ENCODE assay signal across 9 cellular contexts in the genomic region with DNA sequence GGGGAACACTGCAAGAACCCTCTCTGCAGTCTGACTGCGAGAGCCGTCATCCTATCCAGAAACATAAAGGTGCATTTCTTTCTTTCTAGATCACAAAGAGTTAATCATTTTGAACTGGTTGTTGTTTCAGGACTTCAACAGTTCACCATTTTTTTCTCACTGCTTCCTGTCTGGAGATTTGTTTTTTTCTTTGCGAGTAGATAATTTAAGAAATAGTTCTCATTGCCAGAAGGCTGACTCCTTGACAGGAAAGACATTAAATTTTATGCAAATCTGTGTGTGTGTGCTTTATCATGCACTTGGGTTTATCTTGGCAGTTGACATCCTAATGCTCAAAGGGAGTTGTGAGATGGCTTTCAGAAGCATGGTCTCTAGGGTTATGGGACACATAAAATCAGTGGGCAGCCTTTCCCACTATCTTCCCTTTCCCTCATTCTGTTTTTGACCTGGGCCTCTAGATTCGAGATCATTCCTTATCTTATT.
DNase-seq lines count a peak whose midpoint lies in the region; ATAC-seq and TF ChIP-seq lines count a peak whose summit lies in the region.
"Had no signal": no experiment of that assay in that cellular context is flagged by ENCODE, and none has a peak within 500 bp of the region (broad histone marks: within the 10 kb centered on the region; RNA-seq: fewer than 3 reads in every experiment).

No MANE protein-coding gene starts in this region.

- CTCF ChIA-PET in PC-9 (lab: Charles Lee), result no interaction called here

- intact Hi-C loops in testis (cut with DNase I; ENCODE audit: low total_unique reads), result no loop called here
- intact Hi-C loops in PC-9 (cut with micrococcal nuclease; ENCODE audit: unreplicated experiment), result no loop called here

- H3K79me2 ChIP-seq in PC-9 (ENCODE audit: low read depth), result no peaks in the 10 kb centered on the region

- peaks cover 0 to 3% of the 10 kb centered on the region in 2 donors for H3K9me3 Mint-ChIP-seq in stimulated activated naive B cell treated with anti-CD40 and anti-IgM and Interleukin-4, amounts not matched to agents 10 μg/mL and 1 μg/mL and 100 μg/mL, for 72 hours

- no peak overlapping the region for H3K4me3 Mint-ChIP-seq in stimulated activated naive B cell treated with anti-CD40 and anti-IgM and Interleukin-4, amounts not matched to agents 10 μg/mL and 1 μg/mL and 100 μg/mL, for 72 hours

- H3K4me1 Mint-ChIP-seq in stimulated activated naive B cell treated with anti-CD40 and anti-IgM and Interleukin-4, amounts not matched to agents 10 μg/mL and 1 μg/mL and 100 μg/mL, for 72 hours, result peaks cover 35 to 78% of the 10 kb centered on the region in 2 donors

- H3K9me3 ChIP-seq in testis (no peaks in the 10 kb centered on the region), PC-9 (ENCODE audit: insufficient read depth, low read depth) (no peaks in the 10 kb centered on the region; the same call in 1 of the 2 replicates)

- H3K9me2 ChIP-seq in PC-9 (ENCODE audit: insufficient read depth), result no peaks in the 10 kb centered on the region

- H3K27ac ChIP-seq in testis, result no peak overlapping the region
- H3K27ac ChIP-seq in PC-9, result no peak overlapping the region

- BruUV-seq in PC-9 (replicated peaks; lab: Mats Ljungman, UMichigan), result no TSS peak

- DNase-seq in EH (ENCODE audit: low read depth), result peak; percentile 88
- peak; percentile 31 for DNase-seq in iris pigment epithelial cell (ENCODE audit: low read depth)
- DNase-seq in stimulated activated naive B cell treated with anti-CD40 and anti-IgM and Interleukin-4, amounts not matched to agents 10 μg/mL and 1 μg/mL and 100 μg/mL, for 72 hours, result no peak
- no peak for DNase-seq in testis
- DNase-seq in PC-9, result no peak
- no peak for DNase-seq in OCI-M1 (lab: John Stamatoyannopoulos, UW)
- DNase-seq: T-helper 9 cell had no signal

- H3K4me2 ChIP-seq in PC-9, result no peak overlapping the region

- H3K36me3 Mint-ChIP-seq in stimulated activated naive B cell treated with anti-CD40 and anti-IgM and Interleukin-4, amounts not matched to agents 10 μg/mL and 1 μg/mL and 100 μg/mL, for 72 hours, result peaks cover 3 to 4% of the 10 kb centered on the region in 2 donors

- WGBS in testis, 2 donors, result 50 to 63% methylated on average over 4 of the region's 4 CpGs

- TF ChIP-seq CTCF in testis (IDR thresholded peaks at IDR 0.05) (no peak), PC-9 (conservative IDR thresholded peaks at IDR 0.05) (no peak)

- H4K20me1 ChIP-seq in PC-9 (ENCODE audit: insufficient read depth), result no peaks in the 10 kb centered on the region

- POLR2A ChIA-PET in PC-9 (lab: Charles Lee; ENCODE audit: unreplicated experiment), result no interaction called here

- no peaks in the 10 kb centered on the region for H3K27me3 Mint-ChIP-seq in stimulated activated naive B cell treated with anti-CD40 and anti-IgM and Interleukin-4, amounts not matched to agents 10 μg/mL and 1 μg/mL and 100 μg/mL, for 72 hours

- H3K27me3 ChIP-seq in testis (no peaks in the 10 kb centered on the region), PC-9 (ENCODE audit: insufficient read depth, low read depth) (no peaks in the 10 kb centered on the region)

- no peak overlapping the region for H3K27ac Mint-ChIP-seq in stimulated activated naive B cell treated with anti-CD40 and anti-IgM and Interleukin-4, amounts not matched to agents 10 μg/mL and 1 μg/mL and 100 μg/mL, for 72 hours

- H3K4me3 ChIP-seq in testis (no peak overlapping the region), PC-9 (no peak overlapping the region)

- no peaks in the 10 kb centered on the region for H3F3A ChIP-seq in PC-9 (ENCODE audit: insufficient read depth, low read depth)

- peaks cover 2% of the 10 kb centered on the region for H3K4me1 ChIP-seq in testis
- H3K4me1 ChIP-seq in PC-9 (replicated peaks; ENCODE audit: insufficient read depth), result no peaks in the 10 kb centered on the region

- ATAC-seq in GM19468 (IDR thresholded peaks at IDR 0.05; ENCODE audit: extremely low read depth, unreplicated experiment), result peak; percentile 60
- ATAC-seq in HG03469 (IDR thresholded peaks at IDR 0.05; ENCODE audit: unreplicated experiment), result peak; percentile 47
- ATAC-seq in stimulated activated naive B cell treated with anti-CD40 and anti-IgM and Interleukin-4, amounts not matched to agents 10 μg/mL and 1 μg/mL and 100 μg/mL, for 72 hours (replicated peaks), result no peak

- H3K36me3 ChIP-seq in testis (ENCODE audit: low read depth, missing control alignments), result no peaks in the 10 kb centered on the region
- H3K36me3 ChIP-seq in PC-9 (ENCODE audit: low read depth), result no peaks in the 10 kb centered on the region

- TF ChIP-seq POLR2A in testis (IDR thresholded peaks at IDR 0.05), result no peak

- no peak overlapping the region; the same call in 1 of the 2 replicates for H2AFZ ChIP-seq in PC-9

Comparison
In these comparisons a context has a peak if more than half of its experiments do, and no peak if none do; other contexts are left out.
1. DNase-seq: peak in EH (single experiment) and iris pigment epithelial cell (single experiment); none in stimulated activated naive B cell treated with anti-CD40 and anti-IgM and Interleukin-4, amounts not matched to agents 10 μg/mL and 1 μg/mL and 100 μg/mL, for 72 hours (single experiment), testis (single experiment), PC-9 (0 of 2) and OCI-M1 (single experiment).
2. ATAC-seq: peak in GM19468 (single experiment) and HG03469 (single experiment); none in stimulated activated naive B cell treated with anti-CD40 and anti-IgM and Interleukin-4, amounts not matched to agents 10 μg/mL and 1 μg/mL and 100 μg/mL, for 72 hours (0 of 2).